ENCODE assay signal across 8 cellular contexts in genomic region chr2:200102971-200103370, GRCh38.
"Had no signal": no experiment of that assay in that cellular context is flagged by ENCODE, and none has a peak within 500 bp of the region (broad histone marks: within the 10 kb centered on the region; RNA-seq: fewer than 3 reads in every experiment).

No MANE protein-coding gene starts in this region.

- DNase-seq: GDM1, GF-D8 had no signal

- ATAC-seq: GM12878 had no signal

- H3K4me3 ChIP-seq: GM12878 had no signal

- FAIRE-seq: G401.6, GM12878, GM12891, GM12892, GM18507, GM19239 had no signal
